ENCODE assay signal across 8 cellular contexts in genomic region chr19:47699360-47699917, GRCh38. TPM values are rescaled to one million over a fixed set of nuclear protein-coding genes. Genes with fewer than 3 reads are reported as not detected.
DNase-seq lines count a peak whose midpoint lies in the region; ATAC-seq and TF ChIP-seq lines count a peak whose summit lies in the region.

No MANE protein-coding gene starts in this region.

- H3K9me3 ChIP-seq in left ventricle myocardium inferior (replicated peaks), result no peaks in the 10 kb centered on the region

- H3K36me3 ChIP-seq in left ventricle myocardium inferior, result peaks cover 58% of the 10 kb centered on the region

- DNase-seq in Ammon's horn (ENCODE audit: low spot score) (peak; percentile 39), H4 (ENCODE audit: low spot score) (peak; percentile 53), RWPE1 (ENCODE audit: low spot score) (peak; percentile 58), left ventricle myocardium inferior (no peak), mesenteric fat pad (ENCODE audit: low spot score) (no peak)
- DNase-seq in activated naive CD4-positive, alpha-beta T cell treated with anti-CD3 and anti-CD28 coated beads, Interleukin-2, amount 50 U/mL, for 16 hours, result peak; percentile 62
- peak; percentile 50 for DNase-seq in stimulated activated CD4-positive, alpha-beta T cell treated with anti-CD3 and anti-CD28 coated beads, Interleukin-1b, Interleukin-23, amount 100 ng/mL, for 48 hours

- H3K4me1 ChIP-seq in left ventricle myocardium inferior, result peaks cover 8% of the 10 kb centered on the region

- peak; percentile 89 for TF ChIP-seq CTCF in RWPE1 (conservative IDR thresholded peaks at IDR 0.05; ENCODE audit: low read depth)
- TF ChIP-seq CTCF in left ventricle myocardium inferior (IDR thresholded peaks at IDR 0.05; ENCODE audit: borderline replicate concordance), result peak; percentile 72

- intact Hi-C loops in left ventricle myocardium inferior (cut with micrococcal nuclease), result no loop called here

- no peak for ATAC-seq in GM21529 (IDR thresholded peaks at IDR 0.05; ENCODE audit: unreplicated experiment)

- POLR2A ChIA-PET in RWPE1 (lab: Yijun Ruan, JAX; ENCODE audit: low non-redundant PET), result no interaction called here

- H3K27me3 ChIP-seq in left ventricle myocardium inferior (ENCODE audit: low read depth), result no peaks in the 10 kb centered on the region

- no peak overlapping the region for H3K27ac ChIP-seq in RWPE1
- H3K27ac ChIP-seq in left ventricle myocardium inferior (replicated peaks), result no peak overlapping the region

- CTCF ChIA-PET in RWPE1 (lab: Yijun Ruan, JAX), result interaction anchor here (0.5 to 3.0 kb wide), 9 partner anchors 14 to 424 kb away, joined by 3 to 13 read pairs (median 4); partner anchors contain the start of gene EHD2

- H3K4me3 ChIP-seq in left ventricle myocardium inferior, result no peak overlapping the region

RNA-seq across cellular contexts. Expression of gene EHD2, which starts 13.8 kb away (rescaled TPM):
- total RNA-seq in H4 (2014; rRNA removed; shearing (Covaris generic)), result 16.9 and 19.9 TPM in 2 replicates
- total RNA-seq in left ventricle myocardium inferior (48.2 TPM), mesenteric fat pad (327 TPM)

RNA-seq across cellular contexts. Expression of gene NOP53, which starts 45.9 kb away (rescaled TPM):
- 52.2 and 67.8 TPM in 2 replicates for total RNA-seq in H4 (2014; rRNA removed; shearing (Covaris generic))
- total RNA-seq in left ventricle myocardium inferior (169 TPM), mesenteric fat pad (194 TPM)

Comparison
In these comparisons a context has a peak if more than half of its experiments do, and no peak if none do; other contexts are left out.
1. DNase-seq: peak in Ammon's horn (single experiment), H4 (single experiment), RWPE1 (single experiment), activated naive CD4-positive, alpha-beta T cell treated with anti-CD3 and anti-CD28 coated beads, Interleukin-2, amount 50 U/mL, for 16 hours (single experiment) and stimulated activated CD4-positive, alpha-beta T cell treated with anti-CD3 and anti-CD28 coated beads, Interleukin-1b, Interleukin-23, amount 100 ng/mL, for 48 hours (single experiment); none in left ventricle myocardium inferior (single experiment) and mesenteric fat pad (single experiment).